In the genomic region with DNA sequence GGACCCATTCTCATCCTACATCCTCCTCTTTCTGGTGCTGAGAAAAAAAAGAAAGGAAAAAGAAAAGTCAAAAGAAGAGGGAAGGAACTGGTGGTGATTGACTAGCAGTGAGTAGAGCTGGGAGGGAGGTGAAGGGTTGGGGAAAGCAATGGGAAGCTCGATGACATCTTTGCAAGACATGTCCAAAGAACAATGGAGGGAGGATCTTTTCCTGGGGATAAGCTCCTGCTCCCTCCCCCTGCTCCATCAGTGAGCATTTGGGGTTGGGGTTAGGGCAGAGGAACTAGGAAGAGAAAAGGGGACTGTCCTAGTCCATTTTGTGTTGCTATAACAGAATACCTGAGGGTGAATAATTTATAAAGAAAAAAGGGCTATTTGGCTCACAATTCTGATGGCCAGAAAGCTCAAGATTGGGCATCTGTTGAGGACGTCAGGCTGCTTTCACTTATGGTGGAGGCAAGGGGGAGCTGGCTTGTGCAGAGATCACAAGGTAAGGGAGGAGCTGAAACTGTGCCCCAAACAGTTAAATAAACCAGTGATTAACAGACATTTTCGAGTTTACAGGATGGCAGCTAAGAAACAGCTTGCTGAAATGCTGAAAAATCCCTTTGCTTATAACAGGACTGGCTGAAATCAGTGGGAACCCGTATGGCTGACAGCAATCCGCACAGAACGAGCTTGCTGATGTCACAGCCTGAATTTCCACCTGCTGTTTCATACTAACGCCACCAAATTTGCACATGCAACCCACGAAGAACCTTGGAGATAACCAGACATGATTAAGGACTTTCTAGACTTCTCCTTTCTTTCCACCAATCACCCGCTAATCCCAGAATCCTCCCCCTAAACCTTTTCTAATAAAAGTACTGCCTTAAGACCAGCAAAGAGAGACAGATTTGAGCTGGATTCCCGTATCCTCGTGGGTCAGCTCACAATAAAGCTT, we compare ENCODE assay signal across 1 cellular context.
TF ChIP-seq lines count a peak whose summit lies in the region.

No MANE protein-coding gene starts in this region.

TF ChIP-seq in GM23338, 12 proteins besides CTCF, POLR2A, EP300 and RAD21 (continued from another document):
- TF ChIP-seq, protein P1, sequence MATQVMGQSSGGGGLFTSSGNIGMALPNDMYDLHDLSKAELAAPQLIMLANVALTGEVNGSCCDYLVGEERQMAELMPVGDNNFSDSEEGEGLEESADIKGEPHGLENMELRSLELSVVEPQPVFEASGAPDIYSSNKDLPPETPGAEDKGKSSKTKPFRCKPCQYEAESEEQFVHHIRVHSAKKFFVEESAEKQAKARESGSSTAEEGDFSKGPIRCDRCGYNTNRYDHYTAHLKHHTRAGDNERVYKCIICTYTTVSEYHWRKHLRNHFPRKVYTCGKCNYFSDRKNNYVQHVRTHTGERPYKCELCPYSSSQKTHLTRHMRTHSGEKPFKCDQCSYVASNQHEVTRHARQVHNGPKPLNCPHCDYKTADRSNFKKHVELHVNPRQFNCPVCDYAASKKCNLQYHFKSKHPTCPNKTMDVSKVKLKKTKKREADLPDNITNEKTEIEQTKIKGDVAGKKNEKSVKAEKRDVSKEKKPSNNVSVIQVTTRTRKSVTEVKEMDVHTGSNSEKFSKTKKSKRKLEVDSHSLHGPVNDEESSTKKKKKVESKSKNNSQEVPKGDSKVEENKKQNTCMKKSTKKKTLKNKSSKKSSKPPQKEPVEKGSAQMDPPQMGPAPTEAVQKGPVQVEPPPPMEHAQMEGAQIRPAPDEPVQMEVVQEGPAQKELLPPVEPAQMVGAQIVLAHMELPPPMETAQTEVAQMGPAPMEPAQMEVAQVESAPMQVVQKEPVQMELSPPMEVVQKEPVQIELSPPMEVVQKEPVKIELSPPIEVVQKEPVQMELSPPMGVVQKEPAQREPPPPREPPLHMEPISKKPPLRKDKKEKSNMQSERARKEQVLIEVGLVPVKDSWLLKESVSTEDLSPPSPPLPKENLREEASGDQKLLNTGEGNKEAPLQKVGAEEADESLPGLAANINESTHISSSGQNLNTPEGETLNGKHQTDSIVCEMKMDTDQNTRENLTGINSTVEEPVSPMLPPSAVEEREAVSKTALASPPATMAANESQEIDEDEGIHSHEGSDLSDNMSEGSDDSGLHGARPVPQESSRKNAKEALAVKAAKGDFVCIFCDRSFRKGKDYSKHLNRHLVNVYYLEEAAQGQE (IDR thresholded peaks at IDR 0.05; ENCODE audit: unreplicated experiment) = no peak
- TF ChIP-seq EZH2 (IDR thresholded peaks at IDR 0.05; ENCODE audit: low read depth, unreplicated experiment) = no peak
- TF ChIP-seq ZNF114 (CRISPR knock-in tag; IDR thresholded peaks at IDR 0.05) = no peak
- TF ChIP-seq STAT1 (IDR thresholded peaks at IDR 0.05; ENCODE audit: unreplicated experiment) = no peak
- no peak for TF ChIP-seq ZNF331 (CRISPR knock-in tag; IDR thresholded peaks at IDR 0.05; ENCODE audit: low read depth)
- TF ChIP-seq EZH2phosphoT487 (IDR thresholded peaks at IDR 0.05; ENCODE audit: unreplicated experiment) = no peak
- no peak for TF ChIP-seq JUNB (IDR thresholded peaks at IDR 0.05; ENCODE audit: unreplicated experiment)
- no peak for TF ChIP-seq NANOG (IDR thresholded peaks at IDR 0.05; ENCODE audit: borderline replicate concordance)
- TF ChIP-seq, protein P2, sequence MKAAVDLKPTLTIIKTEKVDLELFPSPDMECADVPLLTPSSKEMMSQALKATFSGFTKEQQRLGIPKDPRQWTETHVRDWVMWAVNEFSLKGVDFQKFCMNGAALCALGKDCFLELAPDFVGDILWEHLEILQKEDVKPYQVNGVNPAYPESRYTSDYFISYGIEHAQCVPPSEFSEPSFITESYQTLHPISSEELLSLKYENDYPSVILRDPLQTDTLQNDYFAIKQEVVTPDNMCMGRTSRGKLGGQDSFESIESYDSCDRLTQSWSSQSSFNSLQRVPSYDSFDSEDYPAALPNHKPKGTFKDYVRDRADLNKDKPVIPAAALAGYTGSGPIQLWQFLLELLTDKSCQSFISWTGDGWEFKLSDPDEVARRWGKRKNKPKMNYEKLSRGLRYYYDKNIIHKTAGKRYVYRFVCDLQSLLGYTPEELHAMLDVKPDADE (IDR thresholded peaks at IDR 0.05) = no peak
- TF ChIP-seq, protein P3, sequence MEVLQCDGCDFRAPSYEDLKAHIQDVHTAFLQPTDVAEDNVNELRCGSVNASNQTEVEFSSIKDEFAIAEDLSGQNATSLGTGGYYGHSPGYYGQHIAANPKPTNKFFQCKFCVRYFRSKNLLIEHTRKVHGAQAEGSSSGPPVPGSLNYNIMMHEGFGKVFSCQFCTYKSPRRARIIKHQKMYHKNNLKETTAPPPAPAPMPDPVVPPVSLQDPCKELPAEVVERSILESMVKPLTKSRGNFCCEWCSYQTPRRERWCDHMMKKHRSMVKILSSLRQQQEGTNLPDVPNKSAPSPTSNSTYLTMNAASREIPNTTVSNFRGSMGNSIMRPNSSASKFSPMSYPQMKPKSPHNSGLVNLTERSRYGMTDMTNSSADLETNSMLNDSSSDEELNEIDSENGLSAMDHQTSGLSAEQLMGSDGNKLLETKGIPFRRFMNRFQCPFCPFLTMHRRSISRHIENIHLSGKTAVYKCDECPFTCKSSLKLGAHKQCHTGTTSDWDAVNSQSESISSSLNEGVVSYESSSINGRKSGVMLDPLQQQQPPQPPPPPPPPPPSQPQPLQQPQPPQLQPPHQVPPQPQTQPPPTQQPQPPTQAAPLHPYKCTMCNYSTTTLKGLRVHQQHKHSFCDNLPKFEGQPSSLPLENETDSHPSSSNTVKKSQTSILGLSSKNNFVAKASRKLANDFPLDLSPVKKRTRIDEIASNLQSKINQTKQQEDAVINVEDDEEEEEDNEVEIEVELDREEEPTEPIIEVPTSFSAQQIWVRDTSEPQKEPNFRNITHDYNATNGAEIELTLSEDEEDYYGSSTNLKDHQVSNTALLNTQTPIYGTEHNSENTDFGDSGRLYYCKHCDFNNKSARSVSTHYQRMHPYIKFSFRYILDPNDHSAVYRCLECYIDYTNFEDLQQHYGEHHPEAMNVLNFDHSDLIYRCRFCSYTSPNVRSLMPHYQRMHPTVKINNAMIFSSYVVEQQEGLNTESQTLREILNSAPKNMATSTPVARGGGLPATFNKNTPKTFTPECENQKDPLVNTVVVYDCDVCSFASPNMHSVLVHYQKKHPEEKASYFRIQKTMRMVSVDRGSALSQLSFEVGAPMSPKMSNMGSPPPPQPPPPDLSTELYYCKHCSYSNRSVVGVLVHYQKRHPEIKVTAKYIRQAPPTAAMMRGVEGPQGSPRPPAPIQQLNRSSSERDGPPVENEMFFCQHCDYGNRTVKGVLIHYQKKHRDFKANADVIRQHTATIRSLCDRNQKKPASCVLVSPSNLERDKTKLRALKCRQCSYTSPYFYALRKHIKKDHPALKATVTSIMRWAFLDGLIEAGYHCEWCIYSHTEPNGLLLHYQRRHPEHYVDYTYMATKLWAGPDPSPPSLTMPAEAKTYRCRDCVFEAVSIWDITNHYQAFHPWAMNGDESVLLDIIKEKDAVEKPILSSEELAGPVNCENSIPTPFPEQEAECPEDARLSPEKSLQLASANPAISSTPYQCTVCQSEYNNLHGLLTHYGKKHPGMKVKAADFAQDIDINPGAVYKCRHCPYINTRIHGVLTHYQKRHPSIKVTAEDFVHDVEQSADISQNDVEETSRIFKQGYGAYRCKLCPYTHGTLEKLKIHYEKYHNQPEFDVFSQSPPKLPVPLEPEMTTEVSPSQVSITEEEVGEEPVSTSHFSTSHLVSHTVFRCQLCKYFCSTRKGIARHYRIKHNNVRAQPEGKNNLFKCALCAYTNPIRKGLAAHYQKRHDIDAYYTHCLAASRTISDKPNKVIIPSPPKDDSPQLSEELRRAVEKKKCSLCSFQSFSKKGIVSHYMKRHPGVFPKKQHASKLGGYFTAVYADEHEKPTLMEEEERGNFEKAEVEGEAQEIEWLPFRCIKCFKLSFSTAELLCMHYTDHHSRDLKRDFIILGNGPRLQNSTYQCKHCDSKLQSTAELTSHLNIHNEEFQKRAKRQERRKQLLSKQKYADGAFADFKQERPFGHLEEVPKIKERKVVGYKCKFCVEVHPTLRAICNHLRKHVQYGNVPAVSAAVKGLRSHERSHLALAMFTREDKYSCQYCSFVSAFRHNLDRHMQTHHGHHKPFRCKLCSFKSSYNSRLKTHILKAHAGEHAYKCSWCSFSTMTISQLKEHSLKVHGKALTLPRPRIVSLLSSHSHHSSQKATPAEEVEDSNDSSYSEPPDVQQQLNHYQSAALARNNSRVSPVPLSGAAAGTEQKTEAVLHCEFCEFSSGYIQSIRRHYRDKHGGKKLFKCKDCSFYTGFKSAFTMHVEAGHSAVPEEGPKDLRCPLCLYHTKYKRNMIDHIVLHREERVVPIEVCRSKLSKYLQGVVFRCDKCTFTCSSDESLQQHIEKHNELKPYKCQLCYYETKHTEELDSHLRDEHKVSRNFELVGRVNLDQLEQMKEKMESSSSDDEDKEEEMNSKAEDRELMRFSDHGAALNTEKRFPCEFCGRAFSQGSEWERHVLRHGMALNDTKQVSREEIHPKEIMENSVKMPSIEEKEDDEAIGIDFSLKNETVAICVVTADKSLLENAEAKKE (CRISPR knock-in tag; IDR thresholded peaks at IDR 0.05) = no peak
